Comparison of ENCODE assay signal across 24 cellular contexts in genomic region chr5:143613329-143613728, GRCh38.
DNase-seq lines count a peak whose midpoint lies in the region; ATAC-seq, FAIRE-seq and TF ChIP-seq lines count a peak whose summit lies in the region.
"Had no signal": no experiment of that assay in that cellular context is flagged by ENCODE, and none has a peak within 500 bp of the region (broad histone marks: within the 10 kb centered on the region; RNA-seq: fewer than 3 reads in every experiment).

No MANE protein-coding gene starts in this region.

- FAIRE-seq in GM18507 (lab: Jason Lieb, UNC) = peak; percentile 55

- no peaks in the 10 kb centered on the region for H3K27me3 Mint-ChIP-seq in T-helper 17 cell
- peaks cover 0 to 2% (median 0%) of the 10 kb centered on the region in 3 donors for H3K27me3 Mint-ChIP-seq in immature natural killer cell (ENCODE audit: low read depth in 3 of 3)
- H3K27me3 Mint-ChIP-seq: CD4-positive, CD25-positive, alpha-beta regulatory T cell; progenitor cell of endocrine pancreas had no signal

- DNase-seq in GM18507 (ENCODE audit: extremely low spot score, insufficient read length, low read depth) = no peak
- DNase-seq in HT1080 (ENCODE audit: low read depth) = peak; percentile 36
- peak; percentile 35 to 75 for DNase-seq in foreskin fibroblast
- DNase-seq in T-helper 17 cell = no peak
- DNase-seq in GM19238 (ENCODE audit: insufficient read length, low spot score) = no peak
- DNase-seq in immature natural killer cell = no peak
- DNase-seq: activated CD4-positive, alpha-beta T cell treated with anti-CD3 and anti-CD28 coated beads for 48 hours; activated T-cell treated with anti-CD3 and anti-CD28 coated beads, Interleukin-2, amount 50 U/mL, for 24 hours; body of pancreas; cerebellar nuclear complex; effector CD4-positive, alpha-beta T cell; H7; heart right ventricle; MV-4-11; NCI-H146; NCI-H526; stimulated activated CD4-positive, alpha-beta T cell treated with anti-CD3 and anti-CD28 coated beads, Interleukin-4, amount 100 ng/mL, for 4 hours; stimulated activated naive CD4-positive, alpha-beta T cell treated with Interleukin-2 at 50 U/mL for 16 hours had no signal

- no peaks in the 10 kb centered on the region for H3K9me3 ChIP-seq in T-helper 17 cell (ENCODE audit: control insufficient read depth, low read length, poor library complexity, severe bottlenecking)
- H3K9me3 ChIP-seq: body of pancreas, neutrophil, thoracic aorta had no signal

- H3K4me1 Mint-ChIP-seq in T-helper 17 cell (no peaks in the 10 kb centered on the region), immature natural killer cell (no peaks in the 10 kb centered on the region)

- TF ChIP-seq CTCF in foreskin fibroblast (IDR thresholded peaks at IDR 0.05; ENCODE audit: low read depth, low read length) = no peak

- peak; percentile 70 for ATAC-seq in GM21576 (IDR thresholded peaks at IDR 0.05; ENCODE audit: unreplicated experiment)
- ATAC-seq in T-helper 17 cell = no peak
- ATAC-seq: body of pancreas, heart right ventricle, sciatic nerve had no signal

- no peak overlapping the region for H3K27ac Mint-ChIP-seq in T-helper 17 cell
- no peak overlapping the region for H3K27ac Mint-ChIP-seq in immature natural killer cell
- H3K27ac Mint-ChIP-seq: activated T-cell treated with anti-CD3 and anti-CD28 coated beads, Interleukin-2, amount 50 U/mL, for 24 hours; CD4-positive, CD25-positive, alpha-beta regulatory T cell; progenitor cell of endocrine pancreas had no signal

- no peak overlapping the region for H3K4me3 Mint-ChIP-seq in T-helper 17 cell
- H3K4me3 Mint-ChIP-seq in immature natural killer cell = no peak overlapping the region
- H3K4me3 Mint-ChIP-seq: activated T-cell treated with anti-CD3 and anti-CD28 coated beads, Interleukin-2, amount 50 U/mL, for 24 hours had no signal

- H3K9me3 Mint-ChIP-seq in immature natural killer cell = peaks cover 0 to 4% (median 0%) of the 10 kb centered on the region in 6 donors

- no peaks in the 10 kb centered on the region for H3K36me3 Mint-ChIP-seq in T-helper 17 cell (ENCODE audit: low read depth)
- no peaks in the 10 kb centered on the region for H3K36me3 Mint-ChIP-seq in immature natural killer cell
- H3K36me3 Mint-ChIP-seq: CD4-positive, CD25-positive, alpha-beta regulatory T cell had no signal

- no peak overlapping the region for H3K4me3 ChIP-seq in foreskin fibroblast (ENCODE audit: low read depth in 1 of 2, low read length in 2 of 2)
- H3K4me3 ChIP-seq: body of pancreas, heart right ventricle, thoracic aorta had no signal

Comparison
In these comparisons a context has a peak if more than half of its experiments do, and no peak if none do; other contexts are left out.
1. DNase-seq: peak in HT1080 (single experiment) and foreskin fibroblast (2 of 2); none in GM18507 (single experiment), T-helper 17 cell (0 of 3), GM19238 (single experiment) and immature natural killer cell (0 of 3).